ENCODE assay signal across 15 cellular contexts in genomic region chr2:17680119-17680518, GRCh38.
"Had no signal": no experiment of that assay in that cellular context is flagged by ENCODE, and none has a peak within 500 bp of the region (broad histone marks: within the 10 kb centered on the region; RNA-seq: fewer than 3 reads in every experiment).

No MANE protein-coding gene starts in this region.

- H3K4me3 ChIP-seq: adrenal gland, body of pancreas, gastroesophageal sphincter had no signal

- H3K4me3 Mint-ChIP-seq: activated CD4-positive, alpha-beta memory T cell treated with anti-CD3 and anti-CD28 coated beads, Interleukin-2, amount 10 ng/mL, durations not matched to agents 7 days and 5 days; activated naive CD4-positive, alpha-beta T cell treated with anti-CD3 and anti-CD28 coated beads, Interleukin-2, amount 10 ng/mL, durations not matched to agents 7 days and 5 days; activated T-cell treated with anti-CD3 and anti-CD28 coated beads, Interleukin-2, amount 50 U/mL, for 24 hours; central memory CD8-positive, alpha-beta T cell; naive thymus-derived CD8-positive, alpha-beta T cell; stimulated activated effector memory CD8-positive, alpha-beta T cell treated with anti-CD3 and anti-CD28 coated beads, Interleukin-12 subunit alpha, Interleukin-12 subunit beta, amount 100 ng/mL, for 72 hours; T-helper 17 cell; WTC11 had no signal

- H3K9me3 Mint-ChIP-seq: activated CD4-positive, alpha-beta memory T cell treated with anti-CD3 and anti-CD28 coated beads, Interleukin-2, amount 10 ng/mL, durations not matched to agents 7 days and 5 days; activated naive CD4-positive, alpha-beta T cell treated with anti-CD3 and anti-CD28 coated beads, Interleukin-2, amount 10 ng/mL, durations not matched to agents 7 days and 5 days; activated T-cell treated with anti-CD3 and anti-CD28 coated beads, Interleukin-2, amount 50 U/mL, for 24 hours; central memory CD8-positive, alpha-beta T cell; naive thymus-derived CD8-positive, alpha-beta T cell; stimulated activated effector memory CD8-positive, alpha-beta T cell treated with anti-CD3 and anti-CD28 coated beads, Interleukin-12 subunit alpha, Interleukin-12 subunit beta, amount 100 ng/mL, for 72 hours; WTC11 had no signal

- DNase-seq: activated CD4-positive, alpha-beta memory T cell treated with anti-CD3 and anti-CD28 coated beads, Interleukin-2, amount 10 ng/mL, durations not matched to agents 7 days and 5 days; activated CD4-positive, alpha-beta T cell treated with anti-CD3 and anti-CD28 coated beads for 4 hours; activated naive CD4-positive, alpha-beta T cell treated with anti-CD3 and anti-CD28 coated beads, Interleukin-2, amount 10 ng/mL, durations not matched to agents 7 days and 5 days; activated T-cell treated with anti-CD3 and anti-CD28 coated beads, Interleukin-2, amount 50 U/mL, for 24 hours; adrenal gland; body of pancreas; effector CD8-positive, alpha-beta T cell; naive thymus-derived CD8-positive, alpha-beta T cell; T-helper 17 cell had no signal

- H3K27ac Mint-ChIP-seq: activated CD4-positive, alpha-beta memory T cell treated with anti-CD3 and anti-CD28 coated beads, Interleukin-2, amount 10 ng/mL, durations not matched to agents 7 days and 5 days; activated naive CD4-positive, alpha-beta T cell treated with anti-CD3 and anti-CD28 coated beads, Interleukin-2, amount 10 ng/mL, durations not matched to agents 7 days and 5 days; activated T-cell treated with anti-CD3 and anti-CD28 coated beads, Interleukin-2, amount 50 U/mL, for 24 hours; naive thymus-derived CD8-positive, alpha-beta T cell; stimulated activated effector memory CD8-positive, alpha-beta T cell treated with anti-CD3 and anti-CD28 coated beads, Interleukin-12 subunit alpha, Interleukin-12 subunit beta, amount 100 ng/mL, for 72 hours; T-helper 17 cell; WTC11 had no signal

- H3K4me1 Mint-ChIP-seq: activated CD4-positive, alpha-beta memory T cell treated with anti-CD3 and anti-CD28 coated beads, Interleukin-2, amount 10 ng/mL, durations not matched to agents 7 days and 5 days; activated naive CD4-positive, alpha-beta T cell treated with anti-CD3 and anti-CD28 coated beads, Interleukin-2, amount 10 ng/mL, durations not matched to agents 7 days and 5 days; central memory CD8-positive, alpha-beta T cell; naive thymus-derived CD8-positive, alpha-beta T cell; stimulated activated effector memory CD8-positive, alpha-beta T cell treated with anti-CD3 and anti-CD28 coated beads, Interleukin-12 subunit alpha, Interleukin-12 subunit beta, amount 100 ng/mL, for 72 hours; WTC11 had no signal

- H3K27me3 ChIP-seq: adrenal gland, body of pancreas, gastroesophageal sphincter had no signal

- H3K9ac ChIP-seq: parathyroid adenoma had no signal

- H3K27ac ChIP-seq: adrenal gland, body of pancreas, gastroesophageal sphincter, parathyroid adenoma had no signal

- H3K4me1 ChIP-seq: adrenal gland, body of pancreas, gastroesophageal sphincter, parathyroid adenoma had no signal

- H2AFZ ChIP-seq: parathyroid adenoma had no signal

- H3K9me3 ChIP-seq: adrenal gland, body of pancreas, gastroesophageal sphincter had no signal

- ATAC-seq: body of pancreas; gastroesophageal sphincter; left lobe of liver; naive thymus-derived CD8-positive, alpha-beta T cell; stimulated activated effector memory CD8-positive, alpha-beta T cell treated with anti-CD3 and anti-CD28 coated beads, Interleukin-12 subunit alpha, Interleukin-12 subunit beta, amount 100 ng/mL, for 72 hours; T-helper 17 cell; WTC11 had no signal

- H3K27me3 Mint-ChIP-seq: activated CD4-positive, alpha-beta memory T cell treated with anti-CD3 and anti-CD28 coated beads, Interleukin-2, amount 10 ng/mL, durations not matched to agents 7 days and 5 days; activated naive CD4-positive, alpha-beta T cell treated with anti-CD3 and anti-CD28 coated beads, Interleukin-2, amount 10 ng/mL, durations not matched to agents 7 days and 5 days; activated T-cell treated with anti-CD3 and anti-CD28 coated beads, Interleukin-2, amount 50 U/mL, for 24 hours; central memory CD8-positive, alpha-beta T cell; naive thymus-derived CD8-positive, alpha-beta T cell; T-helper 17 cell had no signal

- H3K79me2 ChIP-seq: parathyroid adenoma had no signal
